Comparison of ENCODE assay signal across 18 cellular contexts in the genomic region with DNA sequence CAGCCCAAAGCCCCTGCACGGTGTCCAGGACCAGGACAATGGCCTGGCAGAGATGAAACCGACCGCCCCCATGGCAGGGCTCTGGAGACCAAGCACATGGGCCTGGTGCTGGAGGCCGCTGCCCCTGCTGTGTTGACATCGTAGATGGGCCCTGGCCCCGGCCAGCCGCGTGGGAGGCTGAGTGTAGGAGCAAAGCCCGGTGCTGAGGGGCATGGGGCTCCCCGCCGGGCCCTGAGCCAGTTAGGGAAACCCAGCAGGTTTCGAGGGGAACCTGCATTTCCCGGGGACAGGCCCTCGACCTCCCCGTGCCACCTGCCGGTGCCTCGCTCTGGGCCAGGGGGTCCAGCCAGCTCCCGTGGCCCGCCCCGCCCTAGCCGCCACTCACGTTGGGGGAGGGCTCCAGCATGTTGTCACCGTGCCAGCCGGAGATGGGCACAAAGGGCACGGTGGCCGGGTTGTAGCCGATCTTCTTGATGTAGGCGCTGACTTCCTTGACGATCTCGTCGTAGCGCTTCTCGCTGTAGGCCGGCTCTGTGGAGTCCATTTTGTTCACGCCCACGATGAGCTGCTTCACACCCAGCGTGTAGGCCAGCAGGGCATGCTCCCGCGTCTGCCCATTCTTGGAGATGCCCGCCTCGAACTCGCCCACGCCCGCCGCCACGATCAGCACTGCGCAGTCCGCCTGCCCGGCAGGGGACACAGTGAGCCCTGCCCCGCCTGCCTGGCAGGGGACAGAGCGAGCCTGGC. TPM values are rescaled to one million over a fixed set of nuclear protein-coding genes. Genes with fewer than 3 reads are reported as not detected.
DNase-seq lines count a peak whose midpoint lies in the region; ATAC-seq and TF ChIP-seq lines count a peak whose summit lies in the region.
"Had no signal": no experiment of that assay in that cellular context is flagged by ENCODE, and none has a peak within 500 bp of the region (broad histone marks: within the 10 kb centered on the region; RNA-seq: fewer than 3 reads in every experiment).

No MANE protein-coding gene starts in this region.

- H3K27me3 Mint-ChIP-seq in chondrocyte (ENCODE audit: low read depth) = peaks cover 2% of the 10 kb centered on the region
- peaks cover 5 to 40% of the 10 kb centered on the region in 2 donors for H3K27me3 Mint-ChIP-seq in effector memory CD8-positive, alpha-beta T cell

- H3K79me2 ChIP-seq in osteoblast (ENCODE audit: insufficient read depth, low read length) = no peaks in the 10 kb centered on the region

- no peak overlapping the region for H3K27ac Mint-ChIP-seq in chondrocyte (ENCODE audit: unreplicated experiment)
- H3K27ac Mint-ChIP-seq in effector memory CD8-positive, alpha-beta T cell = no peak overlapping the region
- H3K27ac Mint-ChIP-seq: B cell; CD4-positive, alpha-beta T cell had no signal

- no peak for ATAC-seq in effector memory CD8-positive, alpha-beta T cell (replicated peaks)
- ATAC-seq: Panc1 had no signal

- H3K9me3 Mint-ChIP-seq in chondrocyte (ENCODE audit: low read depth) = peaks cover 5% of the 10 kb centered on the region
- H3K9me3 Mint-ChIP-seq in effector memory CD8-positive, alpha-beta T cell = no peaks in the 10 kb centered on the region
- H3K9me3 Mint-ChIP-seq: CD4-positive, alpha-beta T cell had no signal

- peaks cover 4% of the 10 kb centered on the region for H3K4me1 ChIP-seq in osteoblast (ENCODE audit: insufficient read depth, low read length)

- H3K27me3 ChIP-seq in H7 (ENCODE audit: control insufficient read depth, insufficient read depth, low read length) = peaks cover 25% of the 10 kb centered on the region
- H3K27me3 ChIP-seq in osteoblast (ENCODE audit: insufficient read depth, low read length) = peaks cover 20% of the 10 kb centered on the region

- H3K4me2 ChIP-seq in osteoblast (ENCODE audit: insufficient read depth, low read length) = no peak overlapping the region

- H3K27ac ChIP-seq in osteoblast (ENCODE audit: low read depth, low read length) = no peak overlapping the region

- no peaks in the 10 kb centered on the region for H3K4me1 Mint-ChIP-seq in chondrocyte (ENCODE audit: low read depth)
- peaks cover 0 to 5% of the 10 kb centered on the region in 2 donors for H3K4me1 Mint-ChIP-seq in effector memory CD8-positive, alpha-beta T cell (ENCODE audit: low read depth in 2 of 2)

- no peak overlapping the region for H3K4me3 Mint-ChIP-seq in chondrocyte (ENCODE audit: unreplicated experiment)
- no peak overlapping the region for H3K4me3 Mint-ChIP-seq in effector memory CD8-positive, alpha-beta T cell
- H3K4me3 Mint-ChIP-seq: B cell; CD4-positive, alpha-beta T cell had no signal

- H3K9me3 ChIP-seq in osteoblast (ENCODE audit: low read depth, low read length) = no peaks in the 10 kb centered on the region
- H3K9me3 ChIP-seq: HAP-1 had no signal

- H3K4me3 ChIP-seq in H7 (ENCODE audit: insufficient read depth, low read depth, low read length) = no peak overlapping the region
- no peak overlapping the region for H3K4me3 ChIP-seq in osteoblast (ENCODE audit: insufficient read depth, low read length)
- H3K4me3 ChIP-seq: HAP-1 had no signal

- TF ChIP-seq CTCF in chondrocyte (IDR thresholded peaks at IDR 0.05) (no peak), osteoblast (IDR thresholded peaks at IDR 0.05; ENCODE audit: extremely low read depth, low read depth, low read length) (no peak)

- no peak overlapping the region for H2AFZ ChIP-seq in osteoblast (ENCODE audit: low read length)

- no peaks in the 10 kb centered on the region for H4K20me1 ChIP-seq in osteoblast (ENCODE audit: insufficient read depth, low read length)

- no peaks in the 10 kb centered on the region for H3K36me3 Mint-ChIP-seq in chondrocyte (ENCODE audit: low read depth)
- H3K36me3 Mint-ChIP-seq in effector memory CD8-positive, alpha-beta T cell (ENCODE audit: insufficient read depth) = no peaks in the 10 kb centered on the region

- peak; percentile 50 for DNase-seq in H7
- DNase-seq in chondrocyte (ENCODE audit: low spot score) = peak; percentile 87
- peak; percentile 71 for DNase-seq in osteoblast (ENCODE audit: insufficient read length, low spot score, missing footprints)
- no peak for DNase-seq in cerebellar cortex (ENCODE audit: low spot score)
- no peak for DNase-seq in effector memory CD8-positive, alpha-beta T cell
- no peak for DNase-seq in NCI-H446 (lab: John Stamatoyannopoulos, UW)
- DNase-seq: ACHN; Calu3; CD4-positive, alpha-beta T cell; DMS79 treated with DMSO at 0.1 percent for 48 hours; Kasumi-1; NCI-H187 treated with DMSO at 0.1 percent for 48 hours; NCI-H2171; NCI-H510A; SHP77 had no signal

- no peaks in the 10 kb centered on the region; the same call in 1 of the 2 replicates for H3K36me3 ChIP-seq in H7 (replicated peaks; ENCODE audit: control insufficient read depth, insufficient read depth, low read length)
- no peaks in the 10 kb centered on the region for H3K36me3 ChIP-seq in osteoblast (ENCODE audit: insufficient read depth, low read length)

RNA-seq across cellular contexts. Expression of gene EEF1A2, which starts 4.3 kb away (rescaled TPM):
- 30.7 and 37.1 TPM in 2 replicates for total RNA-seq in H7 (2014; rRNA removed; shearing (Covaris generic))
- total RNA-seq in chondrocyte = 0.34 to 6.5 TPM (median 5.5 TPM) in 3 replicates
- total RNA-seq in osteoblast = not detected in 2 replicates

RNA-seq across cellular contexts. Expression of gene KCNQ2, which starts 22.1 kb away (rescaled TPM):
- total RNA-seq in H7 (2014; rRNA removed; shearing (Covaris generic)) = 92.6 and 129 TPM in 2 replicates
- total RNA-seq in chondrocyte (not detected in 3 replicates), osteoblast (0.36 TPM in 1 of 2 replicates, not detected in the other)
- total RNA-seq: CD4-positive, alpha-beta T cell had no signal

RNA-seq across cellular contexts. Expression of gene PPDPF, which starts 26.0 kb away (rescaled TPM):
- 79.7 and 94.2 TPM in 2 replicates for total RNA-seq in H7 (2014; rRNA removed; shearing (Covaris generic))
- total RNA-seq in chondrocyte (245 to 268 TPM (median 261 TPM) in 3 replicates), osteoblast (52.2 and 85.4 TPM in 2 replicates)

RNA-seq across cellular contexts. Expression of gene PTK6, which starts 42.6 kb away (rescaled TPM):
- total RNA-seq in H7 (2014; rRNA removed; shearing (Covaris generic)) = 0.14 and 0.30 TPM in 2 replicates
- total RNA-seq in chondrocyte (not detected in 3 replicates), osteoblast (under 0.01 TPM in 1 of 2 replicates, not detected in the other)

RNA-seq across cellular contexts. Expression of gene SRMS, which starts 53.0 kb away (rescaled TPM):
- 0.21 and 0.33 TPM in 2 replicates for total RNA-seq in H7 (2014; rRNA removed; shearing (Covaris generic))
- total RNA-seq in chondrocyte (not detected in 3 replicates), osteoblast (not detected in 2 replicates)
- total RNA-seq: Calu3; CD4-positive, alpha-beta T cell had no signal

Comparison
In these comparisons a context has a peak if more than half of its experiments do, and no peak if none do; other contexts are left out.
1. DNase-seq: peak in H7 (single experiment), chondrocyte (single experiment) and osteoblast (single experiment); none in cerebellar cortex (single experiment), effector memory CD8-positive, alpha-beta T cell (0 of 3) and NCI-H446 (0 of 2).
2. RNA of gene KCNQ2, which starts 22.1 kb away (total RNA-seq): 92.6 to 129 TPM in H7; 0.36 TPM in osteoblast and not detected in chondrocyte; every median in the first group is over 10 times any median in the second.